ENCODE assay signal across 9 cellular contexts in genomic region chr16:8587065-8587464, GRCh38. TPM values are rescaled to one million over a fixed set of nuclear protein-coding genes. Genes with fewer than 3 reads are reported as not detected.
"Had no signal": no experiment of that assay in that cellular context is flagged by ENCODE, and none has a peak within 500 bp of the region (broad histone marks: within the 10 kb centered on the region; RNA-seq: fewer than 3 reads in every experiment).

No MANE protein-coding gene starts in this region.

- H3K27ac Mint-ChIP-seq: IgD-negative memory B cell had no signal

- H3K4me3 Mint-ChIP-seq: IgD-negative memory B cell had no signal

- DNase-seq: IMR-90, KBM-7, KG1 had no signal

- H3K27ac ChIP-seq: HL-60 had no signal

- H3K36me3 Mint-ChIP-seq: IgD-negative memory B cell had no signal

- H3K4me3 ChIP-seq: K562 had no signal

- ATAC-seq: HepG2, K562 had no signal

RNA-seq across cellular contexts. Expression of gene TMEM114, which starts 3.2 kb away (rescaled TPM):
- total RNA-seq: HepG2, HT-29, HT1080, IMR-90, K562 had no signal
- polyA plus RNA-seq: HepG2, IgD-negative memory B cell, IMR-90, K562 had no signal
